Comparison of ENCODE assay signal across 33 cellular contexts in the genomic region with DNA sequence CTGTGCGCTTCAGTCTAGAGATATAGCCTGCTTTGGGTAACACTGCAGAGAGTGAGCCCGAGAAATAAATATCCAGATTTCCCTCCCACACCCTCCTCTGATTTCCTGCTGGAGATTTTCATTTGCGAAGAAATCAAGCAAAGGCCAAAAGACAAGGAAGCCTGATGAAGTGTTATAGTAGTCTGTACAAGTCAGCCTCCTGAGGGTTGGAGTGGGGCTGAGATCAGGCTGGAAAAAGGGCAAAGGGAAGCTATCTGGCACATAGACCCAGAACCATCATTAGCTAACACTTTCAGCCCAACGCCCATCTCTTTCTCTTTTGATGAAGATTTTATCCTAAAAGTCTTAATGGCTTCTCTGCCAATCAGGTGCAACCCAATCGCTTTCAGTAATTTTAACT.
DNase-seq lines count a peak whose midpoint lies in the region; ATAC-seq and TF ChIP-seq lines count a peak whose summit lies in the region.
"Had no signal": no experiment of that assay in that cellular context is flagged by ENCODE, and none has a peak within 500 bp of the region (broad histone marks: within the 10 kb centered on the region; RNA-seq: fewer than 3 reads in every experiment).

No MANE protein-coding gene starts in this region.

- H3K9me3 ChIP-seq in right cardiac atrium (ENCODE audit: control insufficient read depth, low read length) (no peaks in the 10 kb centered on the region), right atrium auricular region (no peaks in the 10 kb centered on the region), subcutaneous abdominal adipose tissue (ENCODE audit: control insufficient read depth in 5 of 5, low read length in 5 of 5) (no peaks in the 10 kb centered on the region), esophagus squamous epithelium (no peaks in the 10 kb centered on the region)
- H3K9me3 ChIP-seq: A549, BE2C, BLaER1, Caco-2 had no signal

- 67% methylated on average over 5 of the region's 5 CpGs for WGBS in right cardiac atrium
- WGBS in esophagus squamous epithelium, 2 donors: 82 to 86% methylated on average over 5 of the region's 5 CpGs

- H3K27ac ChIP-seq in right cardiac atrium (ENCODE audit: low read length): no peak overlapping the region
- H3K27ac ChIP-seq in right atrium auricular region: no peak overlapping the region
- H3K27ac ChIP-seq in subcutaneous abdominal adipose tissue (ENCODE audit: low read depth, low read length): peak overlapping the region; percentile 90
- H3K27ac ChIP-seq in esophagus squamous epithelium: no peak overlapping the region
- H3K27ac ChIP-seq: 22Rv1; A549; BLaER1; BLaER1 treated with 17β-estradiol and CSF1 and Interleukin-3, amounts not matched to agents 10 nM and 100 nM; C4-2B had no signal

- no peaks in the 10 kb centered on the region for H3K4me1 ChIP-seq in right cardiac atrium (ENCODE audit: control insufficient read depth, insufficient read depth, low read length)
- H3K4me1 ChIP-seq in right atrium auricular region: no peaks in the 10 kb centered on the region
- peaks cover 11 to 53% (median 31%) of the 10 kb centered on the region in 5 donors for H3K4me1 ChIP-seq in subcutaneous abdominal adipose tissue (ENCODE audit: control insufficient read depth in 5 of 5, insufficient read depth in 5 of 5, low read length in 5 of 5)
- H3K4me1 ChIP-seq in esophagus squamous epithelium: peaks cover 0 to 30% (median 3%) of the 10 kb centered on the region in 3 donors
- H3K4me1 ChIP-seq: A549, BE2C had no signal

- TF ChIP-seq CTCF in right atrium auricular region (IDR thresholded peaks at IDR 0.05): no peak
- TF ChIP-seq CTCF in esophagus squamous epithelium (IDR thresholded peaks at IDR 0.05): no peak

- TF ChIP-seq POLR2A in esophagus squamous epithelium (IDR thresholded peaks at IDR 0.05): no peak

- intact Hi-C loops in Right ventricle myocardium inferior (cut with DNase I): no loop called here
- intact Hi-C loops in right cardiac atrium (cut with DNase I): no loop called here
- intact Hi-C loops in Right ventricle myocardium superior (cut with DNase I): no loop called here
- intact Hi-C loops in sciatic nerve (cut with DNase I): no loop called here
- intact Hi-C loops in esophagus squamous epithelium (cut with DNase I): no loop called here

- no peak overlapping the region for H3K9ac ChIP-seq in subcutaneous abdominal adipose tissue (ENCODE audit: low read length in 5 of 5)
- H3K9ac ChIP-seq: BLaER1; BLaER1 treated with 17β-estradiol and CSF1 and Interleukin-3, amounts not matched to agents 10 nM and 100 nM had no signal

- DNase-seq in Right ventricle myocardium inferior (ENCODE audit: missing footprints) (no peak), right cardiac atrium (no peak), Right ventricle myocardium superior (no peak), right atrium auricular region (ENCODE audit: low spot score) (no peak), sciatic nerve (ENCODE audit: low spot score) (no peak), NCI-H2029 treated with DMSO at 0.1 percent for 48 hours (lab: John Stamatoyannopoulos, UW) (no peak), esophagus squamous epithelium (lab: John Stamatoyannopoulos, UW) (no peak)
- DNase-seq: 8988T; ACHN; AML-193; BE2C; C1 segment of cervical spinal cord; Caco-2; Calu3; CD4-positive, alpha-beta memory T cell; CD4-positive, alpha-beta T cell; CD4-positive, CD25-positive, alpha-beta regulatory T cell; CD8-positive, alpha-beta memory T cell; CD8-positive, alpha-beta T cell; COR-L47; DMS 273 treated with DMSO at 0.1 percent for 48 hours; DMS153; DMS53; DMS79; DMS79 treated with DMSO at 0.1 percent for 48 hours; DND-41; EL had no signal

- no peak overlapping the region for H3K4me3 ChIP-seq in right cardiac atrium (ENCODE audit: low read length)
- H3K4me3 ChIP-seq in right atrium auricular region: no peak overlapping the region
- H3K4me3 ChIP-seq in subcutaneous abdominal adipose tissue (ENCODE audit: low read depth in 1 of 5, low read length in 5 of 5): no peak overlapping the region
- no peak overlapping the region for H3K4me3 ChIP-seq in esophagus squamous epithelium
- H3K4me3 ChIP-seq: A549; BLaER1; BLaER1 treated with 17β-estradiol and CSF1 and Interleukin-3, amounts not matched to agents 10 nM and 100 nM had no signal

- H3K36me3 ChIP-seq in right atrium auricular region (no peaks in the 10 kb centered on the region), subcutaneous abdominal adipose tissue (ENCODE audit: control insufficient read depth in 5 of 5, insufficient read depth in 5 of 5, low read length in 5 of 5) (no peaks in the 10 kb centered on the region), esophagus squamous epithelium (no peaks in the 10 kb centered on the region)
- H3K36me3 ChIP-seq: BE2C; BLaER1; BLaER1 treated with 17β-estradiol and CSF1 and Interleukin-3, amounts not matched to agents 10 nM and 100 nM had no signal

- no peaks in the 10 kb centered on the region for H3K27me3 ChIP-seq in right cardiac atrium (ENCODE audit: control insufficient read depth, insufficient read depth)
- H3K27me3 ChIP-seq in right atrium auricular region: no peaks in the 10 kb centered on the region
- no peaks in the 10 kb centered on the region for H3K27me3 ChIP-seq in subcutaneous abdominal adipose tissue (ENCODE audit: control insufficient read depth in 5 of 5, insufficient read depth in 4 of 5, low read length in 5 of 5)
- peaks cover 0 to 4% (median 0%) of the 10 kb centered on the region in 4 donors for H3K27me3 ChIP-seq in esophagus squamous epithelium
- H3K27me3 ChIP-seq: BE2C; BLaER1; BLaER1 treated with 17β-estradiol and CSF1 and Interleukin-3, amounts not matched to agents 10 nM and 100 nM had no signal

- ATAC-seq in Right ventricle myocardium inferior (peak; percentile 26), right cardiac atrium (no peak), Right ventricle myocardium superior (ENCODE audit: poor library complexity) (peak; percentile 25), sciatic nerve (peak; percentile 61)
- ATAC-seq: A549; CD8-positive, alpha-beta T cell had no signal

Comparison
In these comparisons a context has a peak if more than half of its experiments do, and no peak if none do; other contexts are left out.
1. ATAC-seq: peak in Right ventricle myocardium inferior (single experiment), Right ventricle myocardium superior (single experiment) and sciatic nerve (single experiment); none in right cardiac atrium (0 of 2).